In the genomic region with DNA sequence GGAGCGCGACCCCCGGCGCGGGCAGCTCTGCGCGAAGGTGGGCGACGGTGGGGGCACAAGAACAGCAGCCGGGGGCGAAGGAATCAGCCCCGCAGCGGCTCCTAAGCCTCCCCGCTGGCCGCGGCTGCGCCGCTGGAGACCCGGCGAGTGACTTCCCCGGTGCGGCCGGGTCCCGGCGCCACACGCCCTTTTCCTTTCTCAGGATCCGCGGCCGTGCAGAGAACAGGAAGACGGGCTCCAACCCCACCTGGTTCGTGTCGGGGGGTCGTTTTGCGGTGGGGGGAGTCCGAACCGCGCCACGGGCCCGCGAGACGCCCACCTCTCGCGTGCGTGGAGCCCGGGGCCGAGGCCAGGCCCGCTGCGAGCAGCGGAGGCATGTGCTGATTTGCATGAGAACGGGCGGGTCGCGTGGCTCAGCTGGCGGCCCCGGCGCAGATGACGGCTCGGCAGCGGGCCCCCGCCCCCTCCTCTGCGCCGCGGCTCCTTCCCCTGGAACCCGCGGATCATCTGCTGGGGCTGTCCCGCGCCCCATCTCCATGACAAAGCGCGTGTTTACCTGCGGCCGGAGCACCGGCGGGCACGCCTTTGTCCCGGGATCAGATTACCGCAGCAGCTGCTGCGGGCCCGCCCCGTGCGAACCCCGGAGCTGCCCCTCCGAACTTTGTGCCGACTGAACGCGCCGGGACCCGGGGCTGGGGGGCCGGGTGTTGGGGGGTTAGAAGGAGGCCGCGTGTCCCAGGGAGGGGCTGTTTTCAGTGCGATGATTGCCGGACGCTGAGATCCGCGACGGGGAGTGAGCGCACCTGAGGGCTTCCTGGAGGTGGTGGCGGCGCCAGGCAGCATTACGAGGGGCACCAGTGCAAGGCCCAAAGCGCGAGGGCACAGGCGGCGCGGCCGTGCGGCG, we compare ENCODE assay signal across 7 cellular contexts. TPM values are rescaled to one million over a fixed set of nuclear protein-coding genes. Genes with fewer than 3 reads are reported as not detected.
DNase-seq lines count a peak whose midpoint lies in the region; ATAC-seq, FAIRE-seq and TF ChIP-seq lines count a peak whose summit lies in the region.

No MANE protein-coding gene starts in this region.

- no peak for TF ChIP-seq CTCF in HEK293 (tag by site-specific recombination; IDR thresholded peaks at IDR 0.05)
- no peak for TF ChIP-seq CTCF in right atrium auricular region (IDR thresholded peaks at IDR 0.05)
- no peak for TF ChIP-seq CTCF in retinal pigment epithelial cell (conservative IDR thresholded peaks at IDR 0.05; ENCODE audit: low read depth, low read length)

- no peak for TF ChIP-seq POLR2A in GM12892 (IDR thresholded peaks at IDR 0.05; ENCODE audit: low read depth, low read length)

- H3K9me3 ChIP-seq in HEK293 (ENCODE audit: control insufficient read depth, insufficient read depth, low read depth, low read length) = no peaks in the 10 kb centered on the region
- no peaks in the 10 kb centered on the region for H3K9me3 ChIP-seq in right atrium auricular region

- H3K27me3 Mint-ChIP-seq in activated T-cell treated with anti-CD3 and anti-CD28 coated beads, Interleukin-2, amount 50 U/mL, for 72 hours (ENCODE audit: low read depth) = peaks cover 75% of the 10 kb centered on the region

- H3K9me3 Mint-ChIP-seq in activated T-cell treated with anti-CD3 and anti-CD28 coated beads, Interleukin-2, amount 50 U/mL, for 72 hours = peaks cover 0 to 2% of the 10 kb centered on the region in 2 donors

- H3K36me3 Mint-ChIP-seq in activated T-cell treated with anti-CD3 and anti-CD28 coated beads, Interleukin-2, amount 50 U/mL, for 72 hours (ENCODE audit: insufficient read depth in 2 of 2) = peaks cover 1 to 5% of the 10 kb centered on the region in 2 donors

- H3K36me3 ChIP-seq in HEK293 (ENCODE audit: control insufficient read depth in 2 of 2, insufficient read depth in 1 of 2, low read length in 2 of 2) = no peaks in the 10 kb centered on the region
- H3K36me3 ChIP-seq in right atrium auricular region = no peaks in the 10 kb centered on the region

- peak overlapping the region; percentile 57; the same call in 1 of the 2 replicates for H3K27ac ChIP-seq in HEK293 (ENCODE audit: extremely low read depth, low read depth, low read length)
- H3K27ac ChIP-seq in right atrium auricular region = peak overlapping the region in 1 of 2 donors; percentile 25

- POLR2A ChIA-PET in HEK293 (lab: Yijun Ruan, JAX) = no interaction called here

- peak; percentile 17 for FAIRE-seq in GM12892 (lab: Jason Lieb, UNC)

- no peak overlapping the region for H3K27ac Mint-ChIP-seq in activated T-cell treated with anti-CD3 and anti-CD28 coated beads, Interleukin-2, amount 50 U/mL, for 72 hours

- H3K4me1 Mint-ChIP-seq in activated T-cell treated with anti-CD3 and anti-CD28 coated beads, Interleukin-2, amount 50 U/mL, for 72 hours (ENCODE audit: low read depth) = peaks cover 49% of the 10 kb centered on the region

- CTCF ChIA-PET in HEK293 (lab: Yijun Ruan, JAX) = interaction anchor here (0.6 to 1.8 kb wide), 4 partner anchors 46 to 454 kb away, joined by 3 to 7 read pairs (median 4); no protein-coding TSS in a partner anchor

- peak overlapping the region; percentile 49 for H3K4me3 ChIP-seq in HEK293 (ENCODE audit: low read depth, low read length)
- H3K4me3 ChIP-seq in right atrium auricular region = peak overlapping the region; percentile 25 to 54
- peak overlapping the region; percentile 19 for H3K4me3 ChIP-seq in retinal pigment epithelial cell (ENCODE audit: low read length)

- H3K27me3 ChIP-seq in right atrium auricular region = peaks cover 0 to 6% of the 10 kb centered on the region in 2 donors

- H3K4me1 ChIP-seq in HEK293 (ENCODE audit: control insufficient read depth, insufficient read depth, low read length) (peaks cover 8% of the 10 kb centered on the region), right atrium auricular region (peaks cover 0 to 49% of the 10 kb centered on the region in 2 donors)

- no peak for DNase-seq in GM12892 (ENCODE audit: insufficient read length)
- DNase-seq in NCI-H146 (lab: John Stamatoyannopoulos, UW) = peak; percentile 96
- DNase-seq in activated T-cell treated with anti-CD3 and anti-CD28 coated beads, Interleukin-2, amount 50 U/mL, for 72 hours = peak; percentile 55 to 63
- no peak for DNase-seq in right atrium auricular region (ENCODE audit: low spot score)
- no peak for DNase-seq in retinal pigment epithelial cell (ENCODE audit: low read depth)
- DNase-seq in NK-92 treated with Interleukin-12 subunit alpha and Interleukin-12 subunit beta, amount 100 ng/mL, for 24 hours (lab: John Stamatoyannopoulos, UW) = no peak

- peak; percentile 59 for ATAC-seq in activated T-cell treated with anti-CD3 and anti-CD28 coated beads, Interleukin-2, amount 50 U/mL, for 72 hours (replicated peaks in 1 of 2)

- peak overlapping the region; percentile 78 to 84 for H3K4me3 Mint-ChIP-seq in activated T-cell treated with anti-CD3 and anti-CD28 coated beads, Interleukin-2, amount 50 U/mL, for 72 hours

TF ChIP-seq in HEK293, 187 proteins besides CTCF, POLR2A, EP300 and RAD21 (continues in another document):
- no peak for TF ChIP-seq ZNF433 (tag by site-specific recombination; IDR thresholded peaks at IDR 0.05; ENCODE audit: low read depth)
- TF ChIP-seq, protein P1, sequence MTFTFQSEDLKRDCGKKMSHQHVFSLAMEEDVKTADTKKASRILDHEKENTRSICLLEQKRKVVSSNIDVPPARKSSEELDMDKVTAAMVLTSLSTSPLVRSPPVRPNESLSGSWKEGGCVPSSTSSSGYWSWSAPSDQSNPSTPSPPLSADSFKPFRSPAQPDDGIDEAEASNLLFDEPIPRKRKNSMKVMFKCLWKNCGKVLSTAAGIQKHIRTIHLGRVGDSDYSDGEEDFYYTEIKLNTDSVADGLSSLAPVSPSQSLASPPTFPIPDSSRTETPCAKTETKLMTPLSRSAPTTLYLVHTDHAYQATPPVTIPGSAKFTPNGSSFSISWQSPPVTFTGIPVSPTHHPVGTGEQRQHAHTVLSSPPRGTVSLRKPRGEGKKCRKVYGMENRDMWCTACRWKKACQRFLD (tag by site-specific recombination; IDR thresholded peaks at IDR 0.05) = no peak
- no peak for TF ChIP-seq ZNF626 (tag by site-specific recombination; IDR thresholded peaks at IDR 0.05)
- no peak for TF ChIP-seq ZFP41 (tag by site-specific recombination; IDR thresholded peaks at IDR 0.05; ENCODE audit: borderline replicate concordance)
- TF ChIP-seq ZNF37A (tag by site-specific recombination; IDR thresholded peaks at IDR 0.05) = no peak
- TF ChIP-seq OVOL3 (tag by site-specific recombination; IDR thresholded peaks at IDR 0.05) = no peak
- TF ChIP-seq ZNF2 (tag by site-specific recombination; IDR thresholded peaks at IDR 0.05) = peak; percentile 45; the same call in 1 of the 2 replicates
- TF ChIP-seq, protein P2, sequence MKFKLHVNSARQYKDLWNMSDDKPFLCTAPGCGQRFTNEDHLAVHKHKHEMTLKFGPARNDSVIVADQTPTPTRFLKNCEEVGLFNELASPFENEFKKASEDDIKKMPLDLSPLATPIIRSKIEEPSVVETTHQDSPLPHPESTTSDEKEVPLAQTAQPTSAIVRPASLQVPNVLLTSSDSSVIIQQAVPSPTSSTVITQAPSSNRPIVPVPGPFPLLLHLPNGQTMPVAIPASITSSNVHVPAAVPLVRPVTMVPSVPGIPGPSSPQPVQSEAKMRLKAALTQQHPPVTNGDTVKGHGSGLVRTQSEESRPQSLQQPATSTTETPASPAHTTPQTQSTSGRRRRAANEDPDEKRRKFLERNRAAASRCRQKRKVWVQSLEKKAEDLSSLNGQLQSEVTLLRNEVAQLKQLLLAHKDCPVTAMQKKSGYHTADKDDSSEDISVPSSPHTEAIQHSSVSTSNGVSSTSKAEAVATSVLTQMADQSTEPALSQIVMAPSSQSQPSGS (tag by site-specific recombination; IDR thresholded peaks at IDR 0.05; ENCODE audit: low read depth) = no peak
- TF ChIP-seq SP3 (tag by site-specific recombination; IDR thresholded peaks at IDR 0.05) = peak; percentile 28; the same call in 1 of the 2 replicates
- peak; percentile 51 for TF ChIP-seq ZFHX2 (tag by site-specific recombination; conservative IDR thresholded peaks at IDR 0.05)
- TF ChIP-seq ZNF501 (tag by site-specific recombination; IDR thresholded peaks at IDR 0.05) = 0 out of 2 replicates have a peak, but pooled peaks have one; percentile 53
- TF ChIP-seq, protein P3, sequence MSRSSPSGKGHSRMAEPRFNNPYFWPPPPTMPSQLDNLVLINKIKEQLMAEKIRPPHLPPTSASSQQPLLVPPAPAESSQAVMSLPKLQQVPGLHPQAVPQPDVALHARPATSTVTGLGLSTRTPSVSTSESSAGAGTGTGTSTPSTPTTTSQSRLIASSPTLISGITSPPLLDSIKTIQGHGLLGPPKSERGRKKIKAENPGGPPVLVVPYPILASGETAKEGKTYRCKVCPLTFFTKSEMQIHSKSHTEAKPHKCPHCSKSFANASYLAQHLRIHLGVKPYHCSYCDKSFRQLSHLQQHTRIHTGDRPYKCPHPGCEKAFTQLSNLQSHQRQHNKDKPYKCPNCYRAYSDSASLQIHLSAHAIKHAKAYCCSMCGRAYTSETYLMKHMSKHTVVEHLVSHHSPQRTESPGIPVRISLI (tag by site-specific recombination; IDR thresholded peaks at IDR 0.05) = no peak
- no peak for TF ChIP-seq ZNF174 (tag by site-specific recombination; IDR thresholded peaks at IDR 0.05)
- TF ChIP-seq, protein P4, sequence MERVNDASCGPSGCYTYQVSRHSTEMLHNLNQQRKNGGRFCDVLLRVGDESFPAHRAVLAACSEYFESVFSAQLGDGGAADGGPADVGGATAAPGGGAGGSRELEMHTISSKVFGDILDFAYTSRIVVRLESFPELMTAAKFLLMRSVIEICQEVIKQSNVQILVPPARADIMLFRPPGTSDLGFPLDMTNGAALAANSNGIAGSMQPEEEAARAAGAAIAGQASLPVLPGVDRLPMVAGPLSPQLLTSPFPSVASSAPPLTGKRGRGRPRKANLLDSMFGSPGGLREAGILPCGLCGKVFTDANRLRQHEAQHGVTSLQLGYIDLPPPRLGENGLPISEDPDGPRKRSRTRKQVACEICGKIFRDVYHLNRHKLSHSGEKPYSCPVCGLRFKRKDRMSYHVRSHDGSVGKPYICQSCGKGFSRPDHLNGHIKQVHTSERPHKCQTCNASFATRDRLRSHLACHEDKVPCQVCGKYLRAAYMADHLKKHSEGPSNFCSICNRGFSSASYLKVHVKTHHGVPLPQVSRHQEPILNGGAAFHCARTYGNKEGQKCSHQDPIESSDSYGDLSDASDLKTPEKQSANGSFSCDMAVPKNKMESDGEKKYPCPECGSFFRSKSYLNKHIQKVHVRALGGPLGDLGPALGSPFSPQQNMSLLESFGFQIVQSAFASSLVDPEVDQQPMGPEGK (tag by site-specific recombination; IDR thresholded peaks at IDR 0.05) = peak; percentile 84
- peak; percentile 87 for TF ChIP-seq ZIC2 (tag by site-specific recombination; IDR thresholded peaks at IDR 0.05)

RNA-seq across cellular contexts. Expression of a gene that starts 4.9 kb away (rescaled TPM):
- 0.17 TPM for polyA plus RNA-seq in GM12892 (2012; ENCODE audit: missing spikeins)
- total RNA-seq in activated T-cell treated with anti-CD3 and anti-CD28 coated beads, Interleukin-2, amount 50 U/mL, for 72 hours = 1 to 10 TPM; 1.7 to 2.3 TPM
- total RNA-seq in right atrium auricular region = 10 to 100 TPM; 11.2 to 22.0 TPM

RNA-seq across cellular contexts. Expression of a gene that starts 10.8 kb away (rescaled TPM):
- 13.7 TPM for polyA plus RNA-seq in GM12892 (2012; ENCODE audit: missing spikeins)
- 10 to 100 TPM; 17.2 to 23.2 TPM for total RNA-seq in activated T-cell treated with anti-CD3 and anti-CD28 coated beads, Interleukin-2, amount 50 U/mL, for 72 hours
- total RNA-seq in right atrium auricular region = 10 to 100 TPM; 14.7 to 18.6 TPM

Comparison
In these comparisons a context has a peak if more than half of its experiments do, and no peak if none do; other contexts are left out.
1. DNase-seq: peak in NCI-H146 (single experiment) and activated T-cell treated with anti-CD3 and anti-CD28 coated beads, Interleukin-2, amount 50 U/mL, for 72 hours (2 of 2); none in GM12892 (single experiment), right atrium auricular region (single experiment), retinal pigment epithelial cell (single experiment) and NK-92 treated with Interleukin-12 subunit alpha and Interleukin-12 subunit beta, amount 100 ng/mL, for 24 hours (single experiment).
2. Peak in every context shown above with its lines, with median percentiles within 50 percentile points of each other: H3K4me3 ChIP-seq.